8 cellular contexts compared by ENCODE assay signal in genomic region chrX:47568656-47569295, GRCh38. TPM values are rescaled to one million over a fixed set of nuclear protein-coding genes. Genes with fewer than 3 reads are reported as not detected.
A peak's percentile ranks its signal among the peaks of the same experiment; 100 is the strongest.
DNase-seq lines count a peak whose midpoint lies in the region; ATAC-seq, FAIRE-seq and TF ChIP-seq lines count a peak whose summit lies in the region.

No MANE protein-coding gene starts in this region.

- no peak overlapping the region for H3K9ac ChIP-seq in SK-N-SH

- H3K4me3 ChIP-seq in SK-N-SH (ENCODE audit: low read depth in 2 of 2, low read length in 1 of 2), result no peak overlapping the region
- H3K4me3 ChIP-seq in esophagus squamous epithelium, result no peak overlapping the region

- no peaks in the 10 kb centered on the region for H3K9me3 Mint-ChIP-seq in activated CD4-positive, alpha-beta T cell treated with anti-CD3 and anti-CD28 coated beads for 36 hours (ENCODE audit: low read depth)

- intact Hi-C loops in activated CD4-positive, alpha-beta T cell treated with anti-CD3 and anti-CD28 coated beads for 36 hours (cut with DNase I, micrococcal nuclease), result no loop called here
- intact Hi-C loops in esophagus squamous epithelium (cut with DNase I), result no loop called here

- no peaks in the 10 kb centered on the region for H4K20me1 ChIP-seq in SK-N-SH (ENCODE audit: insufficient read depth)

- H3F3A ChIP-seq in SK-N-SH (replicated peaks; ENCODE audit: insufficient read depth), result peaks cover 3% of the 10 kb centered on the region

- H3K4me2 ChIP-seq in SK-N-SH, result no peak overlapping the region

- H3K4me1 Mint-ChIP-seq in activated CD4-positive, alpha-beta T cell treated with anti-CD3 and anti-CD28 coated beads for 36 hours, result peaks cover 15% of the 10 kb centered on the region

- no peak overlapping the region for H3K4me3 Mint-ChIP-seq in activated CD4-positive, alpha-beta T cell treated with anti-CD3 and anti-CD28 coated beads for 36 hours

- no peak overlapping the region for H2AFZ ChIP-seq in SK-N-SH (ENCODE audit: low read depth)

- H3K9me3 ChIP-seq in SK-N-SH, result no peaks in the 10 kb centered on the region
- H3K9me3 ChIP-seq in esophagus squamous epithelium, result no peaks in the 10 kb centered on the region

- CTCF ChIA-PET in activated CD4-positive, alpha-beta T cell treated with anti-CD3 and anti-CD28 coated beads for 36 hours (lab: Charles Lee), result interaction anchor here (0.6 kb wide), 1 partner anchor 459 kb away, joined by 5 read pairs; no protein-coding TSS in a partner anchor
- CTCF ChIA-PET in SK-N-SH (lab: Yijun Ruan, JAX), result interaction anchor here (1.0 to 1.1 kb wide), 2 partner anchors 45 to 76 kb away, joined by 3 read pairs; no protein-coding TSS in a partner anchor

- H3K36me3 Mint-ChIP-seq in activated CD4-positive, alpha-beta T cell treated with anti-CD3 and anti-CD28 coated beads for 36 hours (ENCODE audit: low read depth), result peaks cover 54% of the 10 kb centered on the region

- no peak for TF ChIP-seq EP300 in SK-N-SH (IDR thresholded peaks at IDR 0.05; ENCODE audit: borderline replicate concordance in 1 of 2, low read depth in 1 of 2, low read length in 1 of 2)

- no peak overlapping the region for H3K27ac ChIP-seq in SK-N-SH (ENCODE audit: low read depth in 2 of 2, low read length in 1 of 2)
- no peak overlapping the region for H3K27ac ChIP-seq in esophagus squamous epithelium

- ATAC-seq in activated CD4-positive, alpha-beta T cell treated with anti-CD3 and anti-CD28 coated beads for 36 hours, result peak; percentile 48

- no peak for TF ChIP-seq RAD21 in SK-N-SH (IDR thresholded peaks at IDR 0.05; ENCODE audit: low read length)

- no peaks in the 10 kb centered on the region for H3K27me3 Mint-ChIP-seq in activated CD4-positive, alpha-beta T cell treated with anti-CD3 and anti-CD28 coated beads for 36 hours

- TF ChIP-seq POLR2A in esophagus squamous epithelium (IDR thresholded peaks at IDR 0.05), result no peak

- no peak for FAIRE-seq in frontal cortex (lab: Jason Lieb, UNC)

- POLR2A ChIA-PET in activated CD4-positive, alpha-beta T cell treated with anti-CD3 and anti-CD28 coated beads for 36 hours (lab: Charles Lee), result no interaction called here
- POLR2A ChIA-PET in SK-N-SH (lab: Yijun Ruan, JAX), result no interaction called here

- H3K36me3 ChIP-seq in SK-N-SH (replicated peaks in 1 of 2; ENCODE audit: control insufficient read depth in 1 of 2, insufficient read depth in 2 of 2, low read length in 1 of 2) (peaks cover 0 to 31% of the 10 kb centered on the region in 2 experiments), esophagus squamous epithelium (peaks cover 6 to 81% (median 8%) of the 10 kb centered on the region in 3 donors)

- TF ChIP-seq CTCF in SK-N-SH (IDR thresholded peaks at IDR 0.05), result peak; percentile 49
- peak in 4 of 6 experiments; percentile 12 to 31 (median 17) for TF ChIP-seq CTCF in esophagus squamous epithelium (IDR thresholded peaks at IDR 0.05)

- H3K79me2 ChIP-seq in SK-N-SH (ENCODE audit: insufficient read depth), result peaks cover under 1% of the 10 kb centered on the region; the same call in 1 of the 2 replicates

- no peak overlapping the region for H3K27ac Mint-ChIP-seq in activated CD4-positive, alpha-beta T cell treated with anti-CD3 and anti-CD28 coated beads for 36 hours

- peak; percentile 61 for DNase-seq in activated CD4-positive, alpha-beta T cell treated with anti-CD3 and anti-CD28 coated beads for 36 hours
- DNase-seq in activated CD4-positive, alpha-beta T cell treated with anti-CD3 and anti-CD28 coated beads for 1 hour, result no peak
- DNase-seq in SK-N-SH, result peak; percentile 68
- no peak for DNase-seq in esophagus squamous epithelium (lab: John Stamatoyannopoulos, UW)
- DNase-seq in stimulated activated naive CD4-positive, alpha-beta T cell (lab: John Stamatoyannopoulos, UW), result peak in 5 of 6 experiments; percentile 9 to 31 (median 17)
- DNase-seq in frontal cortex (ENCODE audit: low spot score in 2 of 2), result no peak
- no peak for DNase-seq in dedifferentiated amniotic fluid mesenchymal stem cell (ENCODE audit: extremely low spot score)
- no peak for DNase-seq in NCI-H1436 (lab: John Stamatoyannopoulos, UW)

- 63% methylated on average over 4 of the region's 13 CpGs for WGBS in SK-N-SH (ENCODE audit: low lambda C conversion rate)
- WGBS in esophagus squamous epithelium, 2 donors, result 86 to 95% methylated on average over 2 to 7 of the region's 13 CpGs

- H3K27me3 ChIP-seq in SK-N-SH (ENCODE audit: insufficient read depth), result peaks cover 11% of the 10 kb centered on the region; the same call in 1 of the 2 replicates
- H3K27me3 ChIP-seq in esophagus squamous epithelium, result no peaks in the 10 kb centered on the region

- no peaks in the 10 kb centered on the region for H3K9me2 ChIP-seq in SK-N-SH

- H3K4me1 ChIP-seq in SK-N-SH (ENCODE audit: control insufficient read depth in 1 of 2, insufficient read depth in 2 of 2, low read depth in 1 of 2, low read length in 1 of 2) (no peaks in the 10 kb centered on the region), esophagus squamous epithelium (peaks cover 0 to 15% (median 0%) of the 10 kb centered on the region in 3 donors)

TF ChIP-seq in SK-N-SH, 30 proteins besides CTCF, POLR2A, EP300 and RAD21:
- no peak for TF ChIP-seq SMC3 (IDR thresholded peaks at IDR 0.05; ENCODE audit: low read depth, low read length)
- TF ChIP-seq GABPA (IDR thresholded peaks at IDR 0.05; ENCODE audit: low read depth), result no peak
- no peak for TF ChIP-seq RXRA (IDR thresholded peaks at IDR 0.05; ENCODE audit: borderline replicate concordance, low read depth)

RNA-seq across cellular contexts. Expression of gene ARAF, which starts 7.8 kb away (rescaled TPM):
- 10 to 100 TPM; 58.8 to 59.2 TPM for total RNA-seq in activated CD4-positive, alpha-beta T cell treated with anti-CD3 and anti-CD28 coated beads for 36 hours
- polyA plus RNA-seq in SK-N-SH (2012; rRNA removed), result 43.7 and 48.6 TPM in 2 replicates
- 25.0 and 31.0 TPM in 2 replicates for polyA plus RNA-seq in SK-N-SH (2012; cell fraction: cytosol; rRNA removed)
- 113 and 127 TPM in 2 replicates for polyA plus RNA-seq in SK-N-SH (2012; cell fraction: nucleus; rRNA removed)
- total RNA-seq in esophagus squamous epithelium, result 10 to 100 TPM; 19.8 to 37.4 (median 24.0) TPM
- total RNA-seq in frontal cortex, result 4.5 TPM

RNA-seq across cellular contexts. Expression of gene TIMP1, which starts 13.5 kb away (rescaled TPM):
- 10 to 100 TPM; 40.3 to 48.4 TPM for total RNA-seq in activated CD4-positive, alpha-beta T cell treated with anti-CD3 and anti-CD28 coated beads for 36 hours
- 261 and 323 TPM in 2 replicates for polyA plus RNA-seq in SK-N-SH (2012; rRNA removed)
- 144 and 197 TPM in 2 replicates for polyA plus RNA-seq in SK-N-SH (2012; cell fraction: cytosol; rRNA removed)
- 122 and 175 TPM in 2 replicates for polyA plus RNA-seq in SK-N-SH (2012; cell fraction: nucleus; rRNA removed)
- 10 to 100 TPM; 10.9 to 90.6 (median 36.7) TPM for total RNA-seq in esophagus squamous epithelium
- 2.9 TPM for total RNA-seq in frontal cortex

RNA-seq across cellular contexts. Expression of gene SYN1, which starts 50.9 kb away (rescaled TPM):
- under 1 TPM; 0.82 to 0.98 TPM for total RNA-seq in activated CD4-positive, alpha-beta T cell treated with anti-CD3 and anti-CD28 coated beads for 36 hours
- polyA plus RNA-seq in SK-N-SH (2012; rRNA removed), result 0.02 and 0.08 TPM in 2 replicates
- 0.10 and 0.14 TPM in 2 replicates for polyA plus RNA-seq in SK-N-SH (2012; cell fraction: cytosol; rRNA removed)
- 0.05 and 0.12 TPM in 2 replicates for polyA plus RNA-seq in SK-N-SH (2012; cell fraction: nucleus; rRNA removed)
- under 1 TPM in 1 of 4 donors, not detected in 3; 0.31 TPM for total RNA-seq in esophagus squamous epithelium
- 14.7 TPM for total RNA-seq in frontal cortex

Comparison
In these comparisons a context has a peak if more than half of its experiments do, and no peak if none do; other contexts are left out.
1. DNase-seq: peak in activated CD4-positive, alpha-beta T cell treated with anti-CD3 and anti-CD28 coated beads for 36 hours (single experiment), SK-N-SH (single experiment) and stimulated activated naive CD4-positive, alpha-beta T cell (5 of 6); none in activated CD4-positive, alpha-beta T cell treated with anti-CD3 and anti-CD28 coated beads for 1 hour (single experiment), esophagus squamous epithelium (single experiment), frontal cortex (0 of 2), dedifferentiated amniotic fluid mesenchymal stem cell (single experiment) and NCI-H1436 (single experiment).